Comparison of ENCODE assay signal across 17 cellular contexts in the genomic region with DNA sequence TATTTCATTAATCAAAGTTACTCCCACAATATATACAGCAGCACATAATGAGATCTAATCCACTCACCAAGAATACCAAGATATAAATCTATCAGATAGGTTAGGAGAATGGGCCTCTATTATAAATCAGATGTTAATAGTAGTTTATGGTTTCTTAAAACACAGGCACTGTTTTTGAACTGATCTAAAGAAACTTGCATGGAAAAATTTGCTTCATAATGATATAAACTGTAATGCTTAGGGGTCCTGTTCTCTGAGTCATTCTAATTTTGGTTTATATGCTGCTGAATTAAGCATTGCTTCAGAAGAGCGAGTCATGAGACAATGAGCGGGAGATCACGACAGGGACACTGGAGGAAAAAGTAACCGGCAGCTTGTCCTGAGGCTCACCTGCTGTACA.
DNase-seq lines count a peak whose midpoint lies in the region; ATAC-seq and TF ChIP-seq lines count a peak whose summit lies in the region.
"Had no signal": no experiment of that assay in that cellular context is flagged by ENCODE, and none has a peak within 500 bp of the region (broad histone marks: within the 10 kb centered on the region; RNA-seq: fewer than 3 reads in every experiment).

No MANE protein-coding gene starts in this region.

- H3K27me3 ChIP-seq in SK-N-SH (ENCODE audit: insufficient read depth): no peaks in the 10 kb centered on the region
- no peaks in the 10 kb centered on the region for H3K27me3 ChIP-seq in PC-3 (ENCODE audit: low read length)
- no peaks in the 10 kb centered on the region for H3K27me3 ChIP-seq in MM.1S (replicated peaks; ENCODE audit: insufficient read depth, low read length)

- H4K20me1 ChIP-seq in SK-N-SH (ENCODE audit: insufficient read depth) (no peaks in the 10 kb centered on the region), PC-3 (ENCODE audit: low read length) (no peaks in the 10 kb centered on the region), MM.1S (ENCODE audit: insufficient read depth, low read length) (no peaks in the 10 kb centered on the region)

- no peaks in the 10 kb centered on the region for H3K36me3 ChIP-seq in SK-N-SH (replicated peaks in 1 of 2; ENCODE audit: control insufficient read depth in 1 of 2, insufficient read depth in 2 of 2, low read length in 1 of 2)
- H3K36me3 ChIP-seq in PC-3 (ENCODE audit: low read depth, low read length): no peaks in the 10 kb centered on the region
- no peaks in the 10 kb centered on the region for H3K36me3 ChIP-seq in MM.1S (replicated peaks; ENCODE audit: insufficient read depth, low read length)
- H3K36me3 ChIP-seq: HAP-1 had no signal

- H3K9ac ChIP-seq in SK-N-SH (no peak overlapping the region), PC-3 (ENCODE audit: low read length) (no peak overlapping the region), MM.1S (ENCODE audit: low read length) (no peak overlapping the region)

- no TSS peak for BruUV-seq in PC-3 (replicated peaks; lab: Mats Ljungman, UMichigan)

- H3K9me2 ChIP-seq in SK-N-SH (no peaks in the 10 kb centered on the region), PC-3 (replicated peaks; ENCODE audit: low read length) (no peaks in the 10 kb centered on the region), MM.1S (replicated peaks; ENCODE audit: insufficient read depth, low read length) (no peaks in the 10 kb centered on the region)

- H3K79me2 ChIP-seq in SK-N-SH (ENCODE audit: insufficient read depth) (no peaks in the 10 kb centered on the region), PC-3 (ENCODE audit: low read length) (no peaks in the 10 kb centered on the region), MM.1S (ENCODE audit: low read length) (no peaks in the 10 kb centered on the region)

- no peak for TF ChIP-seq RAD21 in SK-N-SH (IDR thresholded peaks at IDR 0.05; ENCODE audit: low read length)

- ATAC-seq in SK-N-SH treated with all-trans-retinoic acid at 6 μM for 48 hours (peak; percentile 57), PC-3 (no peak)
- ATAC-seq: CD8-positive, alpha-beta T cell; HepG2 had no signal

- POLR2A ChIA-PET in SK-N-SH (lab: Yijun Ruan, JAX) (no interaction called here), PC-3 (lab: Charles Lee; ENCODE audit: unreplicated experiment) (no interaction called here)

- H3F3A ChIP-seq in SK-N-SH (replicated peaks; ENCODE audit: insufficient read depth) (peaks cover 8% of the 10 kb centered on the region), PC-3 (ENCODE audit: low read length, unreplicated experiment) (no peaks in the 10 kb centered on the region), MM.1S (ENCODE audit: insufficient read depth, low read length) (no peaks in the 10 kb centered on the region)

- H2AFZ ChIP-seq in SK-N-SH (ENCODE audit: low read depth): no peak overlapping the region
- H2AFZ ChIP-seq in PC-3 (ENCODE audit: low read length): no peak overlapping the region
- H2AFZ ChIP-seq in MM.1S (ENCODE audit: low read length): no peak overlapping the region

- H3K9me3 ChIP-seq in SK-N-SH (no peaks in the 10 kb centered on the region), PC-3 (ENCODE audit: low read length) (no peaks in the 10 kb centered on the region), MM.1S (replicated peaks; ENCODE audit: insufficient read depth, low read length) (no peaks in the 10 kb centered on the region)
- H3K9me3 ChIP-seq: HAP-1 had no signal

- H3K4me1 ChIP-seq in SK-N-SH (ENCODE audit: control insufficient read depth in 1 of 2, insufficient read depth in 2 of 2, low read depth in 1 of 2, low read length in 1 of 2): peaks cover 0 to 9% of the 10 kb centered on the region in 2 experiments; a peak in 1 of 4 replicates
- peaks cover 7% of the 10 kb centered on the region for H3K4me1 ChIP-seq in PC-3 (ENCODE audit: insufficient read depth, low read length)
- no peaks in the 10 kb centered on the region for H3K4me1 ChIP-seq in MM.1S (ENCODE audit: low read length)
- H3K4me1 ChIP-seq: HAP-1 had no signal

- H3K27ac ChIP-seq in SK-N-SH (ENCODE audit: low read depth in 2 of 2, low read length in 1 of 2) (no peak overlapping the region), PC-3 (ENCODE audit: low read length) (no peak overlapping the region), MM.1S (ENCODE audit: low read length) (no peak overlapping the region)
- H3K27ac ChIP-seq: 22Rv1 had no signal

- TF ChIP-seq EP300 in SK-N-SH (IDR thresholded peaks at IDR 0.05; ENCODE audit: borderline replicate concordance in 1 of 2, low read depth in 1 of 2, low read length in 1 of 2): 0 out of 4 replicates have a peak, but pooled peaks of 1 of the 2 experiments have one; percentile 10

- H3K4me2 ChIP-seq in SK-N-SH: no peak overlapping the region
- H3K4me2 ChIP-seq in PC-3 (ENCODE audit: low read length): no peak overlapping the region
- no peak overlapping the region for H3K4me2 ChIP-seq in MM.1S (ENCODE audit: low read depth, low read length)

- DNase-seq in SK-N-SH: no peak
- DNase-seq in PC-3: peak; percentile 20
- DNase-seq in fibroblast of peridontal ligament (ENCODE audit: extremely low read depth): peak; percentile 20
- DNase-seq in superior temporal gyrus (ENCODE audit: extremely low spot score): no peak
- DNase-seq in MM.1S: no peak
- no peak for DNase-seq in Kasumi-1 (lab: John Stamatoyannopoulos, UW)
- DNase-seq in activated gamma-delta T cell treated with Interleukin-2 at 50 U/mL for 16 hours: no peak
- DNase-seq: CD8-positive, alpha-beta T cell; COR-L47; DMS153; DMS79 treated with DMSO at 0.1 percent for 48 hours; GOT3; HFFc6 had no signal

- H3K4me3 ChIP-seq in SK-N-SH (ENCODE audit: low read depth in 2 of 2, low read length in 1 of 2) (no peak overlapping the region), PC-3 (ENCODE audit: low read length) (no peak overlapping the region), MM.1S (ENCODE audit: low read length) (no peak overlapping the region)
- H3K4me3 ChIP-seq: HAP-1 had no signal

- intact Hi-C loops in PC-3 (cut with micrococcal nuclease): no loop called here

- CTCF ChIA-PET in SK-N-SH (lab: Yijun Ruan, JAX): no interaction called here
- CTCF ChIA-PET in PC-3 (lab: Charles Lee): no interaction called here

- TF ChIP-seq CTCF in SK-N-SH (IDR thresholded peaks at IDR 0.05) (no peak), PC-3 (conservative IDR thresholded peaks at IDR 0.05; ENCODE audit: low read depth, low read length) (no peak), MM.1S (IDR thresholded peaks at IDR 0.05; ENCODE audit: low read length) (no peak)

- 53% methylated on average over 4 of the region's 4 CpGs for WGBS in SK-N-SH (ENCODE audit: low lambda C conversion rate)

TF ChIP-seq in SK-N-SH treated with all-trans-retinoic acid at 6 μM for 48 hours, 23 proteins besides CTCF, POLR2A, EP300 and RAD21 (continues in another document):
- TF ChIP-seq, protein P1, sequence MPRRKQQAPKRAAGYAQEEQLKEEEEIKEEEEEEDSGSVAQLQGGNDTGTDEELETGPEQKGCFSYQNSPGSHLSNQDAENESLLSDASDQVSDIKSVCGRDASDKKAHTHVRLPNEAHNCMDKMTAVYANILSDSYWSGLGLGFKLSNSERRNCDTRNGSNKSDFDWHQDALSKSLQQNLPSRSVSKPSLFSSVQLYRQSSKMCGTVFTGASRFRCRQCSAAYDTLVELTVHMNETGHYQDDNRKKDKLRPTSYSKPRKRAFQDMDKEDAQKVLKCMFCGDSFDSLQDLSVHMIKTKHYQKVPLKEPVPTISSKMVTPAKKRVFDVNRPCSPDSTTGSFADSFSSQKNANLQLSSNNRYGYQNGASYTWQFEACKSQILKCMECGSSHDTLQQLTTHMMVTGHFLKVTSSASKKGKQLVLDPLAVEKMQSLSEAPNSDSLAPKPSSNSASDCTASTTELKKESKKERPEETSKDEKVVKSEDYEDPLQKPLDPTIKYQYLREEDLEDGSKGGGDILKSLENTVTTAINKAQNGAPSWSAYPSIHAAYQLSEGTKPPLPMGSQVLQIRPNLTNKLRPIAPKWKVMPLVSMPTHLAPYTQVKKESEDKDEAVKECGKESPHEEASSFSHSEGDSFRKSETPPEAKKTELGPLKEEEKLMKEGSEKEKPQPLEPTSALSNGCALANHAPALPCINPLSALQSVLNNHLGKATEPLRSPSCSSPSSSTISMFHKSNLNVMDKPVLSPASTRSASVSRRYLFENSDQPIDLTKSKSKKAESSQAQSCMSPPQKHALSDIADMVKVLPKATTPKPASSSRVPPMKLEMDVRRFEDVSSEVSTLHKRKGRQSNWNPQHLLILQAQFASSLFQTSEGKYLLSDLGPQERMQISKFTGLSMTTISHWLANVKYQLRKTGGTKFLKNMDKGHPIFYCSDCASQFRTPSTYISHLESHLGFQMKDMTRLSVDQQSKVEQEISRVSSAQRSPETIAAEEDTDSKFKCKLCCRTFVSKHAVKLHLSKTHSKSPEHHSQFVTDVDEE (CRISPR knock-in tag; IDR thresholded peaks at IDR 0.05): no peak
- TF ChIP-seq PPARA (CRISPR knock-in tag; IDR thresholded peaks at IDR 0.05; ENCODE audit: borderline replicate concordance): no peak

TF ChIP-seq in SK-N-SH, 30 proteins besides CTCF, POLR2A, EP300 and RAD21:
- TF ChIP-seq IRF3 (IDR thresholded peaks at IDR 0.05; ENCODE audit: low read depth, low read length) (no peak), FOXM1 (IDR thresholded peaks at IDR 0.05; ENCODE audit: low read depth) (no peak), FOXJ3 (CRISPR knock-in tag; IDR thresholded peaks at IDR 0.05) (no peak), TCF12 (IDR thresholded peaks at IDR 0.05) (no peak), YY1 (IDR thresholded peaks at IDR 0.05; ENCODE audit: low read depth) (no peak), MAX (IDR thresholded peaks at IDR 0.05; ENCODE audit: low read depth) (no peak), POLR2AphosphoS5 (IDR thresholded peaks at IDR 0.05; ENCODE audit: low read depth, low read length) (no peak), RXRA (IDR thresholded peaks at IDR 0.05; ENCODE audit: borderline replicate concordance, low read depth) (no peak), RFX5 (IDR thresholded peaks at IDR 0.05; ENCODE audit: low read length) (no peak), SIN3A (IDR thresholded peaks at IDR 0.05; ENCODE audit: borderline replicate concordance, low read depth, low read length) (no peak)

Comparison
In these comparisons a context has a peak if more than half of its experiments do, and no peak if none do; other contexts are left out.
1. DNase-seq: peak in PC-3 (single experiment) and fibroblast of peridontal ligament (single experiment); none in SK-N-SH (single experiment), superior temporal gyrus (single experiment), MM.1S (single experiment), Kasumi-1 (0 of 2) and activated gamma-delta T cell treated with Interleukin-2 at 50 U/mL for 16 hours (single experiment).